ENCODE assay signal across 21 cellular contexts in the genomic region with DNA sequence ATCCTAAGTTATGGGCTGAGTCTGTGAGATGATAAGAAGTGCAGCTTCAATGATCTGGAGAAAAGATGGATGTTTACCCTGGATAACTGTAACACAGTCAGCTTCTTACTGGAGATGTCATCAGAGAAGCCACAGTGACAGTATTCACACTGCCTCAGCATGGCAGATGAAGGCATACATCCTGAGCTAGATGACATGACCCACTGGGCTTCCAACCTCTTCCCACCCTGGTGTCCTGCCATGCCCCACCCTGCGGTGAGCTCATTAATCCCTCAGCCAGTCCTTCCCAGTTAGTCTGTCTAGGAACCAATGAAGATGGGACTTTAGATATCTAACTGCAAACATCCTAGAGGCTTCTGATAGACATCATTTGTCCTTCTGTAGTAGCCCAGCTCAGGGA.
A peak's percentile ranks its signal among the peaks of the same experiment; 100 is the strongest.
DNase-seq lines count a peak whose midpoint lies in the region; ATAC-seq and FAIRE-seq lines count a peak whose summit lies in the region.
"Had no signal": no experiment of that assay in that cellular context is flagged by ENCODE, and none has a peak within 500 bp of the region (broad histone marks: within the 10 kb centered on the region; RNA-seq: fewer than 3 reads in every experiment).

No MANE protein-coding gene starts in this region.

- peak overlapping the region; percentile 65 for H3K9ac ChIP-seq in mesenchymal stem cell (ENCODE audit: low read length)

- no peak overlapping the region for H3K4me3 Mint-ChIP-seq in stimulated activated naive CD8-positive, alpha-beta T cell treated with anti-CD3 and anti-CD28 coated beads, Interleukin-15, amount 100 ng/mL, for 72 hours
- peak overlapping the region; percentile 47 for H3K4me3 Mint-ChIP-seq in T-helper 17 cell
- H3K4me3 Mint-ChIP-seq: H9 had no signal

- no peak overlapping the region for H3K4ac ChIP-seq in mesenchymal stem cell (ENCODE audit: low read depth in 1 of 2, low read length in 2 of 2)

- H3K9me3 Mint-ChIP-seq in stimulated activated naive CD8-positive, alpha-beta T cell treated with anti-CD3 and anti-CD28 coated beads, Interleukin-15, amount 100 ng/mL, for 72 hours = no peaks in the 10 kb centered on the region
- H3K9me3 Mint-ChIP-seq: H9 had no signal

- peaks cover 8% of the 10 kb centered on the region for H3K36me3 Mint-ChIP-seq in T-helper 17 cell (ENCODE audit: low read depth)

- no peak for DNase-seq in stimulated activated naive CD8-positive, alpha-beta T cell treated with anti-CD3 and anti-CD28 coated beads, Interleukin-15, amount 100 ng/mL, for 72 hours
- DNase-seq in stimulated activated naive CD8-positive, alpha-beta T cell treated with anti-CD3 and anti-CD28 coated beads, Interleukin-15, Interleukin-2, amounts not matched to agents 100 U/mL and 50 U/mL, for 24 hours = no peak
- DNase-seq in T-helper 17 cell (no peak), mesenchymal stem cell (no peak), urothelium cell line (ENCODE audit: low spot score) (no peak), GOT3 (lab: John Stamatoyannopoulos, UW) (no peak), dedifferentiated amniotic fluid mesenchymal stem cell (ENCODE audit: extremely low spot score) (no peak)
- DNase-seq: BE2C, Caco-2, DMS 273 treated with DMSO at 0.1 percent for 48 hours, H9, KG1, MV-4-11, NCI-H1105 treated with DMSO at 0.1 percent for 48 hours, NCI-H2081, NCI-H2171, NCI-H524 treated with DMSO at 0.1 percent for 48 hours had no signal

- H3K4me3 ChIP-seq in mesenchymal stem cell (ENCODE audit: insufficient read depth in 1 of 2, low read depth in 1 of 2, low read length in 2 of 2) = no peak overlapping the region
- H3K4me3 ChIP-seq: SJSA1 had no signal

- no peak overlapping the region for H3K4me2 ChIP-seq in mesenchymal stem cell (ENCODE audit: low read length, poor library complexity, severe bottlenecking)

- peaks cover 0 to 2% of the 10 kb centered on the region in 2 experiments for H3K36me3 ChIP-seq in mesenchymal stem cell (ENCODE audit: control insufficient read depth in 1 of 2, insufficient read depth in 2 of 2, low read depth in 1 of 2, low read length in 2 of 2)
- H3K36me3 ChIP-seq: BE2C, SJSA1 had no signal

- no peak overlapping the region for H2BK15ac ChIP-seq in mesenchymal stem cell (ENCODE audit: low read depth, poor library complexity, severe bottlenecking)

- H2BK12ac ChIP-seq in mesenchymal stem cell (ENCODE audit: low read length in 2 of 2) = no peak overlapping the region

- no peak overlapping the region for H4K91ac ChIP-seq in mesenchymal stem cell (ENCODE audit: low read length)

- peak overlapping the region; percentile 71 to 73 for H3K27ac Mint-ChIP-seq in stimulated activated naive CD8-positive, alpha-beta T cell treated with anti-CD3 and anti-CD28 coated beads, Interleukin-15, amount 100 ng/mL, for 72 hours
- H3K27ac Mint-ChIP-seq in T-helper 17 cell = no peak overlapping the region
- H3K27ac Mint-ChIP-seq: H9 had no signal

- H2AFZ ChIP-seq in mesenchymal stem cell (ENCODE audit: low read depth, low read length) = no peak overlapping the region

- no peak overlapping the region for H4K8ac ChIP-seq in mesenchymal stem cell (ENCODE audit: low read length)

- H3K27me3 Mint-ChIP-seq in stimulated activated naive CD8-positive, alpha-beta T cell treated with anti-CD3 and anti-CD28 coated beads, Interleukin-15, amount 100 ng/mL, for 72 hours = no peaks in the 10 kb centered on the region
- H3K27me3 Mint-ChIP-seq in T-helper 17 cell = no peaks in the 10 kb centered on the region

- no peak overlapping the region for H3K27ac ChIP-seq in mesenchymal stem cell (ENCODE audit: low read length, poor library complexity, severe bottlenecking)
- H3K27ac ChIP-seq: SJSA1 had no signal

- 100% methylated on average over 1 of the region's 1 CpG for WGBS in mesenchymal stem cell

- no peak overlapping the region for H2BK120ac ChIP-seq in mesenchymal stem cell (ENCODE audit: low read depth, low read length)

- no peak overlapping the region for H3K14ac ChIP-seq in mesenchymal stem cell (ENCODE audit: low read length in 2 of 2)

- H3K4me1 Mint-ChIP-seq in stimulated activated naive CD8-positive, alpha-beta T cell treated with anti-CD3 and anti-CD28 coated beads, Interleukin-15, amount 100 ng/mL, for 72 hours = peaks cover 12% of the 10 kb centered on the region
- H3K4me1 Mint-ChIP-seq in T-helper 17 cell = peaks cover 22% of the 10 kb centered on the region

- no peak overlapping the region for H3K23ac ChIP-seq in mesenchymal stem cell (ENCODE audit: low read length in 2 of 2)

- peak; percentile 63 for FAIRE-seq in urothelium cell line (lab: Jason Lieb, UNC)
- FAIRE-seq: RCC 7860 had no signal

- peak; percentile 39 for ATAC-seq in stimulated activated naive CD8-positive, alpha-beta T cell treated with anti-CD3 and anti-CD28 coated beads, Interleukin-15, amount 100 ng/mL, for 72 hours
- ATAC-seq in stimulated activated naive CD8-positive, alpha-beta T cell treated with anti-CD3 and anti-CD28 coated beads, Interleukin-15, Interleukin-2, amounts not matched to agents 100 U/mL and 50 U/mL, for 24 hours = no peak
- no peak for ATAC-seq in T-helper 17 cell
- no peak for ATAC-seq in HG02610 (IDR thresholded peaks at IDR 0.05; ENCODE audit: unreplicated experiment)
- ATAC-seq: Right ventricle myocardium inferior had no signal

- no peaks in the 10 kb centered on the region for H3K9me3 ChIP-seq in T-helper 17 cell (ENCODE audit: control insufficient read depth, low read length, poor library complexity, severe bottlenecking)
- no peaks in the 10 kb centered on the region for H3K9me3 ChIP-seq in mesenchymal stem cell (ENCODE audit: control insufficient read depth, low read length)
- H3K9me3 ChIP-seq: BE2C, Caco-2, SJSA1 had no signal

- no peaks in the 10 kb centered on the region for H3K4me1 ChIP-seq in mesenchymal stem cell (ENCODE audit: control insufficient read depth, insufficient read depth, low read depth, low read length)
- H3K4me1 ChIP-seq: Caco-2, SJSA1 had no signal

- no peak overlapping the region for H3K18ac ChIP-seq in mesenchymal stem cell (ENCODE audit: low read depth in 1 of 2, low read length in 2 of 2)

- peaks cover 24% of the 10 kb centered on the region for H3K79me1 ChIP-seq in mesenchymal stem cell (replicated peaks; ENCODE audit: low read length, poor library complexity, severe bottlenecking)

- H3K27me3 ChIP-seq in mesenchymal stem cell (ENCODE audit: control insufficient read depth in 1 of 2, insufficient read depth in 1 of 2, low read length in 2 of 2) = no peaks in the 10 kb centered on the region
- H3K27me3 ChIP-seq: BE2C, SJSA1 had no signal

- no peak overlapping the region for H2BK5ac ChIP-seq in mesenchymal stem cell (ENCODE audit: low read depth, low read length, poor library complexity, severe bottlenecking)

- H2AK5ac ChIP-seq in mesenchymal stem cell (ENCODE audit: low read length, severe bottlenecking) = no peak overlapping the region
